In the genomic region with DNA sequence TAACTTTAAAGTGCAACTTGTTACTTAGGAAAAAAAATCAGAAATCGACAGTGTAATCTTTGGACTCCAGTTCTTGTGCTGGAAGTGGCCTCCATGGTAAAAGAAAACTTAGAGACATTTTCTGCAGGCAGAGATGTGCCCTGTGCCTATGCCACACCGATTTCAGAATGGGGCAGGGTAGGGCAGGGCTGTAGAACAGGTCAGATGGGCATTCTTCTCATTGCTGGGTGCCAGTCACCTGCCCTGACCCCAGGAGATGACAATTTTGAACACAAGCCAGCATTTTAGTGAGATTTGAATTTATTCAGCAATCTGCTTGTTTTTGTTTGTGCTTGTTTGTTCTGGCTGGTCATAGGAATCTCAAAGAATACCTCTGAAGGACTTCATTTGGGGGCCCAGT, we compare ENCODE assay signal across 22 cellular contexts.
DNase-seq lines count a peak whose midpoint lies in the region; ATAC-seq and TF ChIP-seq lines count a peak whose summit lies in the region.
"Had no signal": no experiment of that assay in that cellular context is flagged by ENCODE, and none has a peak within 500 bp of the region (broad histone marks: within the 10 kb centered on the region; RNA-seq: fewer than 3 reads in every experiment).

No MANE protein-coding gene starts in this region.

- peaks cover 0 to 35% of the 10 kb centered on the region in 2 donors for H3K4me1 ChIP-seq in right atrium auricular region
- peaks cover 4% of the 10 kb centered on the region for H3K4me1 ChIP-seq in mesenchymal stem cell (ENCODE audit: control insufficient read depth, insufficient read depth, low read depth, low read length)
- H3K4me1 ChIP-seq in upper lobe of right lung, result peaks cover 24% of the 10 kb centered on the region
- H3K4me1 ChIP-seq: prostate gland had no signal

- H3K36me3 ChIP-seq in right atrium auricular region (no peaks in the 10 kb centered on the region), mesenchymal stem cell (ENCODE audit: control insufficient read depth in 1 of 2, insufficient read depth in 2 of 2, low read depth in 1 of 2, low read length in 2 of 2) (peaks cover 0 to 18% of the 10 kb centered on the region in 2 experiments), upper lobe of right lung (no peaks in the 10 kb centered on the region)
- H3K36me3 ChIP-seq: prostate gland had no signal

- H2AFZ ChIP-seq in mesenchymal stem cell (ENCODE audit: low read depth, low read length), result no peak overlapping the region

- H3K9ac ChIP-seq in mesenchymal stem cell (ENCODE audit: low read length), result peak overlapping the region; percentile 77

- no peak overlapping the region for H4K91ac ChIP-seq in mesenchymal stem cell (ENCODE audit: low read length)

- H3K23ac ChIP-seq in mesenchymal stem cell (ENCODE audit: low read length in 2 of 2), result no peak overlapping the region

- no peak overlapping the region for H3K18ac ChIP-seq in mesenchymal stem cell (ENCODE audit: low read depth in 1 of 2, low read length in 2 of 2)

- H2BK12ac ChIP-seq in mesenchymal stem cell (ENCODE audit: low read length in 2 of 2), result no peak overlapping the region

- H3K4me3 ChIP-seq in right atrium auricular region (no peak overlapping the region), coronary artery (no peak overlapping the region), mesenchymal stem cell (ENCODE audit: insufficient read depth in 1 of 2, low read depth in 1 of 2, low read length in 2 of 2) (no peak overlapping the region), upper lobe of right lung (no peak overlapping the region)
- H3K4me3 ChIP-seq: K562, prostate gland had no signal

- no peak overlapping the region for H3K4me2 ChIP-seq in mesenchymal stem cell (ENCODE audit: low read length, poor library complexity, severe bottlenecking)

- 94% methylated on average over 2 of the region's 2 CpGs for WGBS in mesenchymal stem cell

- H3K27ac ChIP-seq in right atrium auricular region (peak overlapping the region; percentile 42 to 75), coronary artery (peak overlapping the region; percentile 77 to 90), mesenchymal stem cell (ENCODE audit: low read length, poor library complexity, severe bottlenecking) (no peak overlapping the region), upper lobe of right lung (peak overlapping the region; percentile 55)

- no peak overlapping the region for H3K4ac ChIP-seq in mesenchymal stem cell (ENCODE audit: low read depth in 1 of 2, low read length in 2 of 2)

- no peak for TF ChIP-seq CTCF in right atrium auricular region (IDR thresholded peaks at IDR 0.05)
- no peak for TF ChIP-seq CTCF in coronary artery (IDR thresholded peaks at IDR 0.05)
- TF ChIP-seq CTCF in upper lobe of right lung (IDR thresholded peaks at IDR 0.05), result no peak

- ATAC-seq in upper lobe of right lung (peak; percentile 73), HG02973 (IDR thresholded peaks at IDR 0.05; ENCODE audit: unreplicated experiment) (no peak), GM21360 (IDR thresholded peaks at IDR 0.05; ENCODE audit: unreplicated experiment) (no peak)
- ATAC-seq: activated CD8-positive, alpha-beta T cell treated with anti-CD3 and anti-CD28 coated beads, Interleukin-2, amount 10 ng/mL, durations not matched to agents 7 days and 5 days; K562; stimulated activated naive B cell treated with anti-CD40 and anti-IgM and Interleukin-4, amounts not matched to agents 10 μg/mL and 1 μg/mL and 100 μg/mL, for 72 hours had no signal

- H2BK120ac ChIP-seq in mesenchymal stem cell (ENCODE audit: low read depth, low read length), result no peak overlapping the region

- intact Hi-C loops in cardiac septum (cut with DNase I), result no loop called here
- intact Hi-C loops in upper lobe of right lung (cut with DNase I), result no loop called here

- no peak overlapping the region for H2BK15ac ChIP-seq in mesenchymal stem cell (ENCODE audit: low read depth, poor library complexity, severe bottlenecking)

- H3K27me3 ChIP-seq in right atrium auricular region (no peaks in the 10 kb centered on the region), mesenchymal stem cell (ENCODE audit: control insufficient read depth in 1 of 2, insufficient read depth in 1 of 2, low read length in 2 of 2) (no peaks in the 10 kb centered on the region), upper lobe of right lung (no peaks in the 10 kb centered on the region)

- no peak overlapping the region for H2AK5ac ChIP-seq in mesenchymal stem cell (ENCODE audit: low read length, severe bottlenecking)

- H3K79me1 ChIP-seq in mesenchymal stem cell (replicated peaks; ENCODE audit: low read length, poor library complexity, severe bottlenecking), result peaks cover 19% of the 10 kb centered on the region

- no peaks in the 10 kb centered on the region for H3K9me3 ChIP-seq in right atrium auricular region
- H3K9me3 ChIP-seq in mesenchymal stem cell (ENCODE audit: control insufficient read depth, low read length), result no peaks in the 10 kb centered on the region
- H3K9me3 ChIP-seq in upper lobe of right lung, result no peaks in the 10 kb centered on the region
- H3K9me3 ChIP-seq: prostate gland had no signal

- no peak overlapping the region for H2BK5ac ChIP-seq in mesenchymal stem cell (ENCODE audit: low read depth, low read length, poor library complexity, severe bottlenecking)

- H4K8ac ChIP-seq in mesenchymal stem cell (ENCODE audit: low read length), result no peak overlapping the region

- H3K14ac ChIP-seq in mesenchymal stem cell (ENCODE audit: low read length in 2 of 2), result no peak overlapping the region

- no peak for DNase-seq in right atrium auricular region (ENCODE audit: low spot score)
- DNase-seq in cardiac septum (ENCODE audit: low spot score), result no peak
- no peak for DNase-seq in coronary artery (ENCODE audit: low spot score)
- DNase-seq in mesenchymal stem cell, result no peak
- DNase-seq in upper lobe of right lung, result no peak
- no peak for DNase-seq in activated naive CD4-positive, alpha-beta T cell treated with Interleukin-2 at 50 U/mL for 16 hours
- DNase-seq: ACHN; activated CD4-positive, CD25-positive, alpha-beta regulatory T cell treated with anti-CD3 and anti-CD28 coated beads, Interleukin-2, amount 50 U/mL, for 72 hours; activated CD8-positive, alpha-beta T cell treated with anti-CD3 and anti-CD28 coated beads, Interleukin-2, amount 10 ng/mL, durations not matched to agents 7 days and 5 days; activated gamma-delta T cell treated with Interleukin-2 at 50 U/mL for 16 hours; C1 segment of cervical spinal cord; cortex of kidney; MV-4-11; NCI-H1694 treated with DMSO at 0.1 percent for 48 hours; NCI-H69; small intestine; stimulated activated CD4-positive, alpha-beta T cell treated with anti-CD3 and anti-CD28 coated beads, Interleukin-2, amount 100 ng/mL, for 48 hours; stimulated activated naive B cell treated with anti-CD40 and anti-IgM and Interleukin-4, amounts not matched to agents 10 μg/mL and 1 μg/mL and 100 μg/mL, for 72 hours had no signal
